ENCODE assay signal across 8 cellular contexts in genomic region chr1:209860293-209860881, GRCh38. TPM values are rescaled to one million over a fixed set of nuclear protein-coding genes. Genes with fewer than 3 reads are reported as not detected.
A peak's percentile ranks its signal among the peaks of the same experiment; 100 is the strongest.
DNase-seq lines count a peak whose midpoint lies in the region; ATAC-seq lines count a peak whose summit lies in the region.

No MANE protein-coding gene starts in this region.

- no peak overlapping the region for H3K4me3 Mint-ChIP-seq in activated CD8-positive, alpha-beta memory T cell treated with anti-CD3 and anti-CD28 coated beads, Interleukin-2, amount 10 ng/mL, durations not matched to agents 7 days and 5 days
- no peak overlapping the region for H3K4me3 Mint-ChIP-seq in naive B cell
- H3K4me3 Mint-ChIP-seq in stimulated activated memory B cell treated with anti-CD40 and anti-IgM and Interleukin-4, amounts not matched to agents 10 μg/mL and 1 μg/mL and 100 μg/mL, for 72 hours, result no peak overlapping the region

- H3K4me1 Mint-ChIP-seq in activated CD8-positive, alpha-beta memory T cell treated with anti-CD3 and anti-CD28 coated beads, Interleukin-2, amount 10 ng/mL, durations not matched to agents 7 days and 5 days, result no peaks in the 10 kb centered on the region
- H3K4me1 Mint-ChIP-seq in naive B cell, result no peaks in the 10 kb centered on the region
- no peaks in the 10 kb centered on the region for H3K4me1 Mint-ChIP-seq in stimulated activated memory B cell treated with anti-CD40 and anti-IgM and Interleukin-4, amounts not matched to agents 10 μg/mL and 1 μg/mL and 100 μg/mL, for 72 hours

- DNase-seq in DMS 273 (lab: John Stamatoyannopoulos, UW; ENCODE audit: unreplicated experiment), result peak; percentile 95
- DNase-seq in HS-5 (ENCODE audit: low read depth), result peak; percentile 47
- DNase-seq in NT2/D1 (ENCODE audit: low read depth, low spot score), result peak; percentile 96
- peak; percentile 79 for DNase-seq in activated CD8-positive, alpha-beta memory T cell treated with anti-CD3 and anti-CD28 coated beads, Interleukin-2, amount 10 ng/mL, durations not matched to agents 7 days and 5 days
- peak; percentile 91 for DNase-seq in epidermal melanocyte (ENCODE audit: insufficient read length, low spot score)
- peak; percentile 51 for DNase-seq in naive B cell

- CTCF ChIA-PET in activated CD8-positive, alpha-beta memory T cell treated with anti-CD3 and anti-CD28 coated beads, Interleukin-2, amount 10 ng/mL, durations not matched to agents 7 days and 5 days (lab: Charles Lee), result interaction anchor here (0.6 to 3.7 kb wide), 13 partner anchors 10 to 450 kb away, joined by 3 to 17 read pairs (median 5); partner anchors contain the start of gene UTP25

- no peak overlapping the region for H3K27ac Mint-ChIP-seq in activated CD8-positive, alpha-beta memory T cell treated with anti-CD3 and anti-CD28 coated beads, Interleukin-2, amount 10 ng/mL, durations not matched to agents 7 days and 5 days
- no peak overlapping the region for H3K27ac Mint-ChIP-seq in naive B cell
- no peak overlapping the region for H3K27ac Mint-ChIP-seq in stimulated activated memory B cell treated with anti-CD40 and anti-IgM and Interleukin-4, amounts not matched to agents 10 μg/mL and 1 μg/mL and 100 μg/mL, for 72 hours

- H3K9me3 ChIP-seq in NT2/D1 (ENCODE audit: insufficient read depth, low read length), result no peaks in the 10 kb centered on the region

- peaks cover 13% of the 10 kb centered on the region for H3K4me1 ChIP-seq in NT2/D1 (ENCODE audit: insufficient read depth, insufficient read length)

- no peak overlapping the region for H3K9ac ChIP-seq in NT2/D1 (ENCODE audit: insufficient read length, low read depth)

- H3K27me3 ChIP-seq in NT2/D1 (ENCODE audit: insufficient read depth, insufficient read length), result no peaks in the 10 kb centered on the region

- ATAC-seq in GM21367 (IDR thresholded peaks at IDR 0.05; ENCODE audit: unreplicated experiment) (peak; percentile 97), naive B cell (ENCODE audit: low read depth in 2 of 2) (peak; percentile 77 to 88)
- peak; percentile 86 for ATAC-seq in activated CD8-positive, alpha-beta memory T cell treated with anti-CD3 and anti-CD28 coated beads, Interleukin-2, amount 10 ng/mL, durations not matched to agents 7 days and 5 days
- ATAC-seq in stimulated activated memory B cell treated with anti-CD40 and anti-IgM and Interleukin-4, amounts not matched to agents 10 μg/mL and 1 μg/mL and 100 μg/mL, for 72 hours, result peak; percentile 85

- H3K36me3 ChIP-seq in NT2/D1 (ENCODE audit: insufficient read depth, insufficient read length, low read length), result peaks cover 3% of the 10 kb centered on the region

- peaks cover 18% of the 10 kb centered on the region for H3K27me3 Mint-ChIP-seq in activated CD8-positive, alpha-beta memory T cell treated with anti-CD3 and anti-CD28 coated beads, Interleukin-2, amount 10 ng/mL, durations not matched to agents 7 days and 5 days
- H3K27me3 Mint-ChIP-seq in naive B cell, result peaks cover 5 to 25% (median 11%) of the 10 kb centered on the region in 3 donors
- peaks cover 32% of the 10 kb centered on the region for H3K27me3 Mint-ChIP-seq in stimulated activated memory B cell treated with anti-CD40 and anti-IgM and Interleukin-4, amounts not matched to agents 10 μg/mL and 1 μg/mL and 100 μg/mL, for 72 hours

- H3K36me3 Mint-ChIP-seq in activated CD8-positive, alpha-beta memory T cell treated with anti-CD3 and anti-CD28 coated beads, Interleukin-2, amount 10 ng/mL, durations not matched to agents 7 days and 5 days, result peaks cover 4% of the 10 kb centered on the region
- H3K36me3 Mint-ChIP-seq in naive B cell, result no peaks in the 10 kb centered on the region
- peaks cover 13% of the 10 kb centered on the region for H3K36me3 Mint-ChIP-seq in stimulated activated memory B cell treated with anti-CD40 and anti-IgM and Interleukin-4, amounts not matched to agents 10 μg/mL and 1 μg/mL and 100 μg/mL, for 72 hours

- H3K9me3 Mint-ChIP-seq in activated CD8-positive, alpha-beta memory T cell treated with anti-CD3 and anti-CD28 coated beads, Interleukin-2, amount 10 ng/mL, durations not matched to agents 7 days and 5 days (ENCODE audit: low read depth), result no peaks in the 10 kb centered on the region
- no peaks in the 10 kb centered on the region for H3K9me3 Mint-ChIP-seq in naive B cell
- H3K9me3 Mint-ChIP-seq in stimulated activated memory B cell treated with anti-CD40 and anti-IgM and Interleukin-4, amounts not matched to agents 10 μg/mL and 1 μg/mL and 100 μg/mL, for 72 hours, result no peaks in the 10 kb centered on the region

- H3K4me3 ChIP-seq in NT2/D1 (ENCODE audit: insufficient read length, low read depth), result no peak overlapping the region

RNA-seq across cellular contexts. Expression of gene UTP25, which starts 32.6 kb away (rescaled TPM):
- 1 to 10 TPM; 4.7 to 9.7 TPM for total RNA-seq in activated CD8-positive, alpha-beta memory T cell treated with anti-CD3 and anti-CD28 coated beads, Interleukin-2, amount 10 ng/mL, durations not matched to agents 7 days and 5 days
- 10 to 100 TPM in 1 of 6 donors, 1 to 10 TPM in 5; 4.1 to 11.9 (median 6.8) TPM for polyA plus RNA-seq in naive B cell (ENCODE audit: low read depth in 6 of 6)

RNA-seq across cellular contexts. Expression of gene IRF6, which starts 54.4 kb away (rescaled TPM):
- total RNA-seq in activated CD8-positive, alpha-beta memory T cell treated with anti-CD3 and anti-CD28 coated beads, Interleukin-2, amount 10 ng/mL, durations not matched to agents 7 days and 5 days, result 1 to 10 TPM; 1.3 to 1.7 TPM
- polyA plus RNA-seq in naive B cell (ENCODE audit: low read depth in 6 of 6), result 1 to 10 TPM in 4 of 6 donors, under 1 TPM in 1, not detected in 1; 0.54 to 2.4 (median 1.8) TPM
